ENCODE assay signal across 34 cellular contexts in the genomic region with DNA sequence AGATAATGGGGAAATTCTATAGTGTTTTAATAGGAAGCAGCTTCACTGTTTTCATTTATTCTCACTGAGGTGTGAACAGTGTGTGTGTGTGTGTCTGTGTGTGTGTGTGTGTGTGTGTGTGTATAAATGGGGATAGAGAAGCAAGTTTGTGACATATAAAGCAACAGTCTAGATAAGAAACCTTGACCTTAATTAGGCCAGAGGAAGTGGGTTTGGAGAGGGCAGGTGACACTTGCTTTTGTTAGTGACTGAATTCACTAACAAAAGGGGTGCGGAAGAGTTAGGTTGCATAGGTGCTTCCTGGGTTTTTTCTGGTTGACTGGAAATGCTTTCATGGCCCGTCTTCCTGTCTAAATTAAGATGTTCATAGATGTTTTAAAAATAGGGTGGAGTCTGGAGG.
DNase-seq lines count a peak whose midpoint lies in the region; ATAC-seq, FAIRE-seq and TF ChIP-seq lines count a peak whose summit lies in the region.
"Had no signal": no experiment of that assay in that cellular context is flagged by ENCODE, and none has a peak within 500 bp of the region (broad histone marks: within the 10 kb centered on the region; RNA-seq: fewer than 3 reads in every experiment).

No MANE protein-coding gene starts in this region.

- peak; percentile 74 for FAIRE-seq in GM12892 (lab: Jason Lieb, UNC)
- FAIRE-seq: astrocyte, endometrium, islet of Langerhans had no signal

- no peaks in the 10 kb centered on the region for H3K36me3 Mint-ChIP-seq in CD8-positive, alpha-beta T cell
- H3K36me3 Mint-ChIP-seq in activated T-cell treated with anti-CD3 and anti-CD28 coated beads, Interleukin-2, amount 50 U/mL, for 4 hours (ENCODE audit: insufficient read depth) = no peaks in the 10 kb centered on the region
- H3K36me3 Mint-ChIP-seq: activated naive CD8-positive, alpha-beta T cell treated with anti-CD3 and anti-CD28 coated beads for 36 hours had no signal

- no peak overlapping the region for H3K4me3 Mint-ChIP-seq in CD8-positive, alpha-beta T cell
- no peak overlapping the region for H3K4me3 Mint-ChIP-seq in activated T-cell treated with anti-CD3 and anti-CD28 coated beads, Interleukin-2, amount 50 U/mL, for 4 hours
- H3K4me3 Mint-ChIP-seq: activated naive CD8-positive, alpha-beta T cell treated with anti-CD3 and anti-CD28 coated beads for 36 hours; dendritic cell treated with granulocyte-macrophage colony-stimulating factor and Interleukin-4, amounts not matched to agents 40 ng/mL and 50 ng/mL, for 4 days; nephron had no signal

- H3K4me1 ChIP-seq in CD8-positive, alpha-beta T cell (ENCODE audit: insufficient read depth, low read length) = no peaks in the 10 kb centered on the region
- H3K4me1 ChIP-seq in colonic mucosa = no peaks in the 10 kb centered on the region
- H3K4me1 ChIP-seq: gastroesophageal sphincter, HAP-1, right atrium auricular region, testis, uterus had no signal

- peaks cover 4% of the 10 kb centered on the region for H3K9me3 Mint-ChIP-seq in CD8-positive, alpha-beta T cell
- peaks cover 8% of the 10 kb centered on the region for H3K9me3 Mint-ChIP-seq in activated T-cell treated with anti-CD3 and anti-CD28 coated beads, Interleukin-2, amount 50 U/mL, for 4 hours
- H3K9me3 Mint-ChIP-seq: activated naive CD8-positive, alpha-beta T cell treated with anti-CD3 and anti-CD28 coated beads for 36 hours; nephron had no signal

- H3K9ac ChIP-seq in colonic mucosa (ENCODE audit: low read depth in 2 of 2, low read length in 2 of 2) = no peak overlapping the region

- TF ChIP-seq CTCF in CD8-positive, alpha-beta T cell (IDR thresholded peaks at IDR 0.05) = no peak
- TF ChIP-seq CTCF in colonic mucosa (IDR thresholded peaks at IDR 0.05) = no peak

- TF ChIP-seq POLR2A in GM12892 (IDR thresholded peaks at IDR 0.05; ENCODE audit: low read depth, low read length) = no peak

- ATAC-seq in CD8-positive, alpha-beta T cell = no peak
- ATAC-seq in HG03175 (IDR thresholded peaks at IDR 0.05; ENCODE audit: unreplicated experiment) = peak; percentile 65
- no peak for ATAC-seq in GM18511 (IDR thresholded peaks at IDR 0.05; ENCODE audit: unreplicated experiment)
- no peak for ATAC-seq in activated T-cell treated with anti-CD3 and anti-CD28 coated beads, Interleukin-2, amount 50 U/mL, for 4 hours
- ATAC-seq in left colon = no peak
- ATAC-seq: gastroesophageal sphincter, Panc1 had no signal

- intact Hi-C loops in CD8-positive, alpha-beta T cell (cut with DNase I, micrococcal nuclease) = no loop called here
- intact Hi-C loops in colonic mucosa (cut with DNase I) = no loop called here
- intact Hi-C loops in left colon (cut with DNase I, micrococcal nuclease) = no loop called here

- H3K27ac ChIP-seq in CD8-positive, alpha-beta T cell (ENCODE audit: low read depth, low read length) = no peak overlapping the region
- no peak overlapping the region for H3K27ac ChIP-seq in colonic mucosa
- H3K27ac ChIP-seq: gastroesophageal sphincter, ovary, right atrium auricular region, testis, uterus had no signal

- H3K27me3 Mint-ChIP-seq in CD8-positive, alpha-beta T cell (ENCODE audit: low read depth) = no peaks in the 10 kb centered on the region
- H3K27me3 Mint-ChIP-seq in activated T-cell treated with anti-CD3 and anti-CD28 coated beads, Interleukin-2, amount 50 U/mL, for 4 hours (ENCODE audit: low read depth) = no peaks in the 10 kb centered on the region
- H3K27me3 Mint-ChIP-seq: activated naive CD8-positive, alpha-beta T cell treated with anti-CD3 and anti-CD28 coated beads for 36 hours; dendritic cell treated with granulocyte-macrophage colony-stimulating factor and Interleukin-4, amounts not matched to agents 40 ng/mL and 50 ng/mL, for 4 days had no signal

- H3K4me3 ChIP-seq in CD8-positive, alpha-beta T cell (ENCODE audit: low read depth, low read length) = no peak overlapping the region
- no peak overlapping the region for H3K4me3 ChIP-seq in colonic mucosa
- H3K4me3 ChIP-seq: gastroesophageal sphincter, HAP-1, ovary, right atrium auricular region, testis, uterus had no signal

- no peaks in the 10 kb centered on the region for H3K27me3 ChIP-seq in CD8-positive, alpha-beta T cell (ENCODE audit: insufficient read depth, low read length)
- no peaks in the 10 kb centered on the region for H3K27me3 ChIP-seq in colonic mucosa
- H3K27me3 ChIP-seq: BE2C, gastroesophageal sphincter, ovary, right atrium auricular region, testis, uterus had no signal

- CTCF ChIA-PET in CD8-positive, alpha-beta T cell (lab: Charles Lee) = no interaction called here

- POLR2A ChIA-PET in CD8-positive, alpha-beta T cell (lab: Charles Lee) = no interaction called here

- no peaks in the 10 kb centered on the region for H3K4me1 Mint-ChIP-seq in CD8-positive, alpha-beta T cell (ENCODE audit: low read depth)
- H3K4me1 Mint-ChIP-seq in activated T-cell treated with anti-CD3 and anti-CD28 coated beads, Interleukin-2, amount 50 U/mL, for 4 hours (ENCODE audit: low read depth) = no peaks in the 10 kb centered on the region
- H3K4me1 Mint-ChIP-seq: activated naive CD8-positive, alpha-beta T cell treated with anti-CD3 and anti-CD28 coated beads for 36 hours had no signal

- no peaks in the 10 kb centered on the region for H3K9me3 ChIP-seq in CD8-positive, alpha-beta T cell (ENCODE audit: low read length)
- no peaks in the 10 kb centered on the region for H3K9me3 ChIP-seq in colonic mucosa
- H3K9me3 ChIP-seq: BE2C, gastroesophageal sphincter, HAP-1, ovary, right atrium auricular region, testis, uterus had no signal

- H3K36me3 ChIP-seq in CD8-positive, alpha-beta T cell (ENCODE audit: insufficient read depth, low read length) = no peaks in the 10 kb centered on the region
- no peaks in the 10 kb centered on the region for H3K36me3 ChIP-seq in colonic mucosa
- H3K36me3 ChIP-seq: BE2C, gastroesophageal sphincter, HAP-1, ovary, right atrium auricular region, uterus had no signal

- DNase-seq in CD8-positive, alpha-beta T cell = no peak
- DNase-seq in GM12892 (ENCODE audit: insufficient read length) = no peak
- peak; percentile 33 for DNase-seq in NCI-H345 (lab: John Stamatoyannopoulos, UW)
- DNase-seq in colonic mucosa = no peak
- no peak for DNase-seq in activated T-cell treated with anti-CD3 and anti-CD28 coated beads, Interleukin-2, amount 50 U/mL, for 4 hours
- no peak for DNase-seq in left colon
- DNase-seq: activated CD4-positive, alpha-beta T cell treated with anti-CD3 and anti-CD28 coated beads, Interleukin-2, amount 50 U/mL, for 48 hours; activated CD4-positive, CD25-positive, alpha-beta regulatory T cell; activated naive CD8-positive, alpha-beta T cell treated with anti-CD3 and anti-CD28 coated beads for 36 hours; BE2C; Calu3; caudate nucleus; hypothalamus; KG1; NCI-H1436; NCI-H446; ovary; SIG-M5; stimulated activated CD4-positive, alpha-beta T cell treated with anti-CD3 and anti-CD28 coated beads, Interleukin-4, amount 100 ng/mL, for 4 hours; stimulated activated naive CD4-positive, alpha-beta T cell treated with Interleukin-2 at 50 U/mL for 16 hours; SW 1271; testis; uterus had no signal

- H3K27ac Mint-ChIP-seq in CD8-positive, alpha-beta T cell = peak overlapping the region; percentile 38
- H3K27ac Mint-ChIP-seq: activated naive CD8-positive, alpha-beta T cell treated with anti-CD3 and anti-CD28 coated beads for 36 hours; dendritic cell treated with granulocyte-macrophage colony-stimulating factor and Interleukin-4, amounts not matched to agents 40 ng/mL and 50 ng/mL, for 4 days; nephron had no signal
